Comparison of ENCODE assay signal across 10 cellular contexts in genomic region chr12:131893605-131894312, GRCh38. TPM values are rescaled to one million over a fixed set of nuclear protein-coding genes. Genes with fewer than 3 reads are reported as not detected.
DNase-seq lines count a peak whose midpoint lies in the region; ATAC-seq and TF ChIP-seq lines count a peak whose summit lies in the region.
"Had no signal": no experiment of that assay in that cellular context is flagged by ENCODE, and none has a peak within 500 bp of the region (broad histone marks: within the 10 kb centered on the region; RNA-seq: fewer than 3 reads in every experiment).

No MANE protein-coding gene starts in this region.

- CTCF ChIA-PET in activated CD8-positive, alpha-beta memory T cell treated with anti-CD3 and anti-CD28 coated beads, Interleukin-2, amount 10 ng/mL, durations not matched to agents 7 days and 5 days (lab: Charles Lee): no interaction called here
- CTCF ChIA-PET in activated B cell treated with CpG ODN at 0.5 μM for 24 hours (lab: Charles Lee): no interaction called here

- no peaks in the 10 kb centered on the region for H3K36me3 ChIP-seq in hepatocyte (replicated peaks; ENCODE audit: insufficient read depth, low read depth)
- H3K36me3 ChIP-seq: SJCRH30 had no signal

- POLR2A ChIA-PET in activated B cell treated with CpG ODN at 0.5 μM for 24 hours (lab: Charles Lee): no interaction called here

- H3K9me3 Mint-ChIP-seq in activated CD8-positive, alpha-beta memory T cell treated with anti-CD3 and anti-CD28 coated beads, Interleukin-2, amount 10 ng/mL, durations not matched to agents 7 days and 5 days (ENCODE audit: low read depth): no peaks in the 10 kb centered on the region
- H3K9me3 Mint-ChIP-seq in activated B cell treated with CpG ODN at 0.5 μM for 24 hours: no peaks in the 10 kb centered on the region

- peaks cover 32% of the 10 kb centered on the region for H3K79me2 ChIP-seq in hepatocyte

- H3K27me3 ChIP-seq in hepatocyte: no peaks in the 10 kb centered on the region
- H3K27me3 ChIP-seq: BLaER1 treated with 17β-estradiol and CSF1 and Interleukin-3, amounts not matched to agents 10 nM and 100 nM; SJCRH30 had no signal

- WGBS in hepatocyte (ENCODE audit: low lambda C conversion rate, missing lambda C conversion rate): 67% methylated on average over 15 of the region's 19 CpGs

- H3K4me3 Mint-ChIP-seq in activated CD8-positive, alpha-beta memory T cell treated with anti-CD3 and anti-CD28 coated beads, Interleukin-2, amount 10 ng/mL, durations not matched to agents 7 days and 5 days: peak overlapping the region; percentile 32
- peak overlapping the region; percentile 53 for H3K4me3 Mint-ChIP-seq in activated B cell treated with CpG ODN at 0.5 μM for 24 hours

- ATAC-seq in activated CD8-positive, alpha-beta memory T cell treated with anti-CD3 and anti-CD28 coated beads, Interleukin-2, amount 10 ng/mL, durations not matched to agents 7 days and 5 days: no peak
- ATAC-seq in activated B cell treated with CpG ODN at 0.5 μM for 24 hours (ENCODE audit: low read depth): no peak

- H3K4me1 ChIP-seq in hepatocyte (ENCODE audit: insufficient read depth): peaks cover 8% of the 10 kb centered on the region
- H3K4me1 ChIP-seq: SJCRH30 had no signal

- no peak for TF ChIP-seq CTCF in activated B cell treated with CpG ODN at 0.5 μM for 24 hours (IDR thresholded peaks at IDR 0.05)
- no peak for TF ChIP-seq CTCF in hepatocyte (IDR thresholded peaks at IDR 0.05; ENCODE audit: poor library complexity)

- H2AFZ ChIP-seq in hepatocyte: no peak overlapping the region

- H3K27ac ChIP-seq in hepatocyte: no peak overlapping the region

- H3K4me2 ChIP-seq in hepatocyte: peak overlapping the region; percentile 100

- peaks cover 9% of the 10 kb centered on the region for H3K27me3 Mint-ChIP-seq in activated CD8-positive, alpha-beta memory T cell treated with anti-CD3 and anti-CD28 coated beads, Interleukin-2, amount 10 ng/mL, durations not matched to agents 7 days and 5 days
- peaks cover 6% of the 10 kb centered on the region for H3K27me3 Mint-ChIP-seq in activated B cell treated with CpG ODN at 0.5 μM for 24 hours

- H3K36me3 Mint-ChIP-seq in activated CD8-positive, alpha-beta memory T cell treated with anti-CD3 and anti-CD28 coated beads, Interleukin-2, amount 10 ng/mL, durations not matched to agents 7 days and 5 days: no peaks in the 10 kb centered on the region
- H3K36me3 Mint-ChIP-seq in activated B cell treated with CpG ODN at 0.5 μM for 24 hours (ENCODE audit: low read depth): no peaks in the 10 kb centered on the region

- H4K20me1 ChIP-seq in hepatocyte (ENCODE audit: insufficient read depth, poor library complexity, severe bottlenecking): peaks cover 27% of the 10 kb centered on the region

- DNase-seq in activated CD8-positive, alpha-beta memory T cell treated with anti-CD3 and anti-CD28 coated beads, Interleukin-2, amount 10 ng/mL, durations not matched to agents 7 days and 5 days: no peak
- no peak for DNase-seq in activated CD8-positive, alpha-beta memory T cell treated with anti-CD3 and anti-CD28 coated beads for 24 hours
- DNase-seq in activated B cell treated with CpG ODN at 0.5 μM for 24 hours (no peak), hepatocyte (ENCODE audit: low spot score) (no peak), superior temporal gyrus (ENCODE audit: extremely low spot score) (peak; percentile 20), HuH-7.5 (ENCODE audit: low spot score) (no peak), NCI-H2029 (lab: John Stamatoyannopoulos, UW) (no peak)
- no peak for DNase-seq in stimulated activated CD8-positive, alpha-beta memory T cell treated with anti-CD3 and anti-CD28 coated beads, Interleukin-4, amount 100 ng/mL, for 48 hours

- intact Hi-C loops in activated B cell treated with CpG ODN at 0.5 μM for 24 hours (cut with micrococcal nuclease): loop anchor here (1.0 to 10.0 kb wide), 6 partner anchors 36 to 1019 kb away; partner anchors contain the start of genes EP400, MMP17, PUS1 and RAN

- no peaks in the 10 kb centered on the region for H3K9me3 ChIP-seq in hepatocyte (ENCODE audit: low read depth)
- H3K9me3 ChIP-seq: BLaER1 treated with 17β-estradiol and CSF1 and Interleukin-3, amounts not matched to agents 10 nM and 100 nM; SJCRH30 had no signal

- no peaks in the 10 kb centered on the region for H3K9me2 ChIP-seq in hepatocyte (replicated peaks; ENCODE audit: insufficient read depth)

- no peak overlapping the region for H3K4me3 ChIP-seq in hepatocyte

- H3K27ac Mint-ChIP-seq in activated CD8-positive, alpha-beta memory T cell treated with anti-CD3 and anti-CD28 coated beads, Interleukin-2, amount 10 ng/mL, durations not matched to agents 7 days and 5 days: no peak overlapping the region
- no peak overlapping the region for H3K27ac Mint-ChIP-seq in activated B cell treated with CpG ODN at 0.5 μM for 24 hours

- peaks cover 12% of the 10 kb centered on the region for H3K4me1 Mint-ChIP-seq in activated CD8-positive, alpha-beta memory T cell treated with anti-CD3 and anti-CD28 coated beads, Interleukin-2, amount 10 ng/mL, durations not matched to agents 7 days and 5 days
- peaks cover 22% of the 10 kb centered on the region for H3K4me1 Mint-ChIP-seq in activated B cell treated with CpG ODN at 0.5 μM for 24 hours

RNA-seq across cellular contexts. Expression of gene ULK1, which starts 0.7 kb away (rescaled TPM):
- total RNA-seq in activated CD8-positive, alpha-beta memory T cell treated with anti-CD3 and anti-CD28 coated beads, Interleukin-2, amount 10 ng/mL, durations not matched to agents 7 days and 5 days: 10 to 100 TPM; 20.2 to 24.4 TPM
- total RNA-seq in activated B cell treated with CpG ODN at 0.5 μM for 24 hours (20.1 and 27.0 TPM in 2 replicates), hepatocyte (9.4 and 9.8 TPM in 2 replicates)
- polyA plus RNA-seq in hepatocyte: 11.0 and 14.8 TPM in 2 replicates

RNA-seq across cellular contexts. Expression of gene PUS1, which starts 35.3 kb away (rescaled TPM):
- 10 to 100 TPM; 64.2 to 69.3 TPM for total RNA-seq in activated CD8-positive, alpha-beta memory T cell treated with anti-CD3 and anti-CD28 coated beads, Interleukin-2, amount 10 ng/mL, durations not matched to agents 7 days and 5 days
- total RNA-seq in activated B cell treated with CpG ODN at 0.5 μM for 24 hours (51.5 and 60.3 TPM in 2 replicates), hepatocyte (8.9 and 10.7 TPM in 2 replicates)
- polyA plus RNA-seq in hepatocyte: 10.2 and 10.6 TPM in 2 replicates

RNA-seq across cellular contexts. Expression of gene EP400, which starts 56.0 kb away (rescaled TPM):
- total RNA-seq in activated CD8-positive, alpha-beta memory T cell treated with anti-CD3 and anti-CD28 coated beads, Interleukin-2, amount 10 ng/mL, durations not matched to agents 7 days and 5 days: 10 to 100 TPM; 54.1 to 68.0 TPM
- total RNA-seq in activated B cell treated with CpG ODN at 0.5 μM for 24 hours (57.8 and 65.6 TPM in 2 replicates), hepatocyte (9.5 and 12.3 TPM in 2 replicates)
- polyA plus RNA-seq in hepatocyte: 10.3 and 15.1 TPM in 2 replicates
